Comparison of ENCODE assay signal across 1 cellular context in genomic region chr4:8580321-8581093, GRCh38.
A peak's percentile ranks its signal among the peaks of the same experiment; 100 is the strongest.
TF ChIP-seq lines count a peak whose summit lies in the region.

A gene with protein sequence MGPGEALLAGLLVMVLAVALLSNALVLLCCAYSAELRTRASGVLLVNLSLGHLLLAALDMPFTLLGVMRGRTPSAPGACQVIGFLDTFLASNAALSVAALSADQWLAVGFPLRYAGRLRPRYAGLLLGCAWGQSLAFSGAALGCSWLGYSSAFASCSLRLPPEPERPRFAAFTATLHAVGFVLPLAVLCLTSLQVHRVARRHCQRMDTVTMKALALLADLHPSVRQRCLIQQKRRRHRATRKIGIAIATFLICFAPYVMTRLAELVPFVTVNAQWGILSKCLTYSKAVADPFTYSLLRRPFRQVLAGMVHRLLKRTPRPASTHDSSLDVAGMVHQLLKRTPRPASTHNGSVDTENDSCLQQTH (plus strand): TSS chr4:8580392. CDS start chr4:8580983, 591 bp downstream.

TF ChIP-seq in HepG2, 621 proteins besides CTCF, POLR2A, EP300 and RAD21 (continued from another document and continues in another):
- TF ChIP-seq, protein P1, sequence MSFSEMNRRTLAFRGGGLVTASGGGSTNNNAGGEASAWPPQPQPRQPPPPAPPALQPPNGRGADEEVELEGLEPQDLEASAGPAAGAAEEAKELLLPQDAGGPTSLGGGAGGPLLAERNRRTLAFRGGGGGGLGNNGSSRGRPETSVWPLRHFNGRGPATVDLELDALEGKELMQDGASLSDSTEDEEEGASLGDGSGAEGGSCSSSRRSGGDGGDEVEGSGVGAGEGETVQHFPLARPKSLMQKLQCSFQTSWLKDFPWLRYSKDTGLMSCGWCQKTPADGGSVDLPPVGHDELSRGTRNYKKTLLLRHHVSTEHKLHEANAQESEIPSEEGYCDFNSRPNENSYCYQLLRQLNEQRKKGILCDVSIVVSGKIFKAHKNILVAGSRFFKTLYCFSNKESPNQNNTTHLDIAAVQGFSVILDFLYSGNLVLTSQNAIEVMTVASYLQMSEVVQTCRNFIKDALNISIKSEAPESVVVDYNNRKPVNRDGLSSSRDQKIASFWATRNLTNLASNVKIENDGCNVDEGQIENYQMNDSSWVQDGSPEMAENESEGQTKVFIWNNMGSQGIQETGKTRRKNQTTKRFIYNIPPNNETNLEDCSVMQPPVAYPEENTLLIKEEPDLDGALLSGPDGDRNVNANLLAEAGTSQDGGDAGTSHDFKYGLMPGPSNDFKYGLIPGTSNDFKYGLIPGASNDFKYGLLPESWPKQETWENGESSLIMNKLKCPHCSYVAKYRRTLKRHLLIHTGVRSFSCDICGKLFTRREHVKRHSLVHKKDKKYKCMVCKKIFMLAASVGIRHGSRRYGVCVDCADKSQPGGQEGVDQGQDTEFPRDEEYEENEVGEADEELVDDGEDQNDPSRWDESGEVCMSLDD (CRISPR knock-in tag; IDR thresholded peaks at IDR 0.05; ENCODE audit: borderline replicate concordance) = 0 out of 2 replicates have a peak, but pooled peaks have one; percentile 51
- TF ChIP-seq ATF6 (CRISPR knock-in tag; conservative IDR thresholded peaks at IDR 0.05) = 0 out of 2 replicates have a peak, but pooled peaks have one; percentile 55
- TF ChIP-seq RBAK (CRISPR knock-in tag; IDR thresholded peaks at IDR 0.05) = no peak
- TF ChIP-seq MXD3 (CRISPR knock-in tag; IDR thresholded peaks at IDR 0.05) = peak; percentile 93
- TF ChIP-seq ZNF75D (CRISPR knock-in tag; IDR thresholded peaks at IDR 0.05; ENCODE audit: borderline replicate concordance) = 0 out of 2 replicates have a peak, but pooled peaks have one; percentile 51
- TF ChIP-seq ERF (CRISPR knock-in tag; IDR thresholded peaks at IDR 0.05) = peak; percentile 78
- TF ChIP-seq TEF (CRISPR knock-in tag; IDR thresholded peaks at IDR 0.05) = peak; percentile 44; the same call in 1 of the 2 replicates
- no peak for TF ChIP-seq ZNF567 (CRISPR knock-in tag; IDR thresholded peaks at IDR 0.05; ENCODE audit: borderline replicate concordance)
- peak; percentile 57; the same call in 1 of the 2 replicates for TF ChIP-seq ZNF468 (CRISPR knock-in tag; IDR thresholded peaks at IDR 0.05)
- TF ChIP-seq ARID5B (CRISPR knock-in tag; IDR thresholded peaks at IDR 0.05) = peak; percentile 55
- peak; percentile 91 for TF ChIP-seq NKX3-1 (CRISPR knock-in tag; IDR thresholded peaks at IDR 0.05)
- TF ChIP-seq ZNF256 (CRISPR knock-in tag; conservative IDR thresholded peaks at IDR 0.05) = no peak
- peak; percentile 54; the same call in 1 of the 2 replicates for TF ChIP-seq KMT2B (CRISPR knock-in tag; IDR thresholded peaks at IDR 0.05)
- peak; percentile 68 for TF ChIP-seq ZNF883 (CRISPR knock-in tag; IDR thresholded peaks at IDR 0.05; ENCODE audit: not compliant biosample characterization)
- TF ChIP-seq TBX2 (CRISPR knock-in tag; IDR thresholded peaks at IDR 0.05; ENCODE audit: borderline replicate concordance) = 0 out of 2 replicates have a peak, but pooled peaks have one; percentile 41
- TF ChIP-seq NFKB2 (CRISPR knock-in tag; IDR thresholded peaks at IDR 0.05; ENCODE audit: borderline replicate concordance) = peak; percentile 71; the same call in 1 of the 2 replicates
- TF ChIP-seq ZNF441 (CRISPR knock-in tag; IDR thresholded peaks at IDR 0.05; ENCODE audit: borderline replicate concordance) = peak; percentile 56; the same call in 1 of the 2 replicates
- TF ChIP-seq, protein P2, sequence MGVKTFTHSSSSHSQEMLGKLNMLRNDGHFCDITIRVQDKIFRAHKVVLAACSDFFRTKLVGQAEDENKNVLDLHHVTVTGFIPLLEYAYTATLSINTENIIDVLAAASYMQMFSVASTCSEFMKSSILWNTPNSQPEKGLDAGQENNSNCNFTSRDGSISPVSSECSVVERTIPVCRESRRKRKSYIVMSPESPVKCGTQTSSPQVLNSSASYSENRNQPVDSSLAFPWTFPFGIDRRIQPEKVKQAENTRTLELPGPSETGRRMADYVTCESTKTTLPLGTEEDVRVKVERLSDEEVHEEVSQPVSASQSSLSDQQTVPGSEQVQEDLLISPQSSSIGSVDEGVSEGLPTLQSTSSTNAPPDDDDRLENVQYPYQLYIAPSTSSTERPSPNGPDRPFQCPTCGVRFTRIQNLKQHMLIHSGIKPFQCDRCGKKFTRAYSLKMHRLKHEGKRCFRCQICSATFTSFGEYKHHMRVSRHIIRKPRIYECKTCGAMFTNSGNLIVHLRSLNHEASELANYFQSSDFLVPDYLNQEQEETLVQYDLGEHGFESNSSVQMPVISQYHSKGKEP (CRISPR knock-in tag; IDR thresholded peaks at IDR 0.05) = peak; percentile 92
- TF ChIP-seq SYNCRIP (IDR thresholded peaks at IDR 0.05; ENCODE audit: insufficient read depth, low read depth, low read length) = no peak
- no peak for TF ChIP-seq ZNF614 (CRISPR knock-in tag; IDR thresholded peaks at IDR 0.05; ENCODE audit: borderline replicate concordance)
- 0 out of 2 replicates have a peak, but pooled peaks have one; percentile 58 for TF ChIP-seq KDM4B (CRISPR knock-in tag; IDR thresholded peaks at IDR 0.05)
- 0 out of 2 replicates have a peak, but pooled peaks have one; percentile 57 for TF ChIP-seq MTF1 (CRISPR knock-in tag; IDR thresholded peaks at IDR 0.05)
- 0 out of 2 replicates have a peak, but pooled peaks have one; percentile 27 for TF ChIP-seq CERS6 (CRISPR knock-in tag; IDR thresholded peaks at IDR 0.05)
- 0 out of 2 replicates have a peak, but pooled peaks have one; percentile 55 for TF ChIP-seq ZNF280B (CRISPR knock-in tag; IDR thresholded peaks at IDR 0.05; ENCODE audit: borderline replicate concordance)
- no peak; the same call in 1 of the 2 replicates for TF ChIP-seq ZBTB43 (CRISPR knock-in tag; conservative IDR thresholded peaks at IDR 0.05)
- peak; percentile 68; the same call in 1 of the 2 replicates for TF ChIP-seq ZHX1 (CRISPR knock-in tag; IDR thresholded peaks at IDR 0.05; ENCODE audit: low read depth)
- no peak for TF ChIP-seq PHF8 (CRISPR knock-in tag; IDR thresholded peaks at IDR 0.05)
- TF ChIP-seq ZNF296 (CRISPR knock-in tag; conservative IDR thresholded peaks at IDR 0.05) = 0 out of 2 replicates have a peak, but pooled peaks have one; percentile 44
- TF ChIP-seq MEF2D (CRISPR knock-in tag; IDR thresholded peaks at IDR 0.05) = 0 out of 2 replicates have a peak, but pooled peaks have one; percentile 52
- TF ChIP-seq TFAP4 (IDR thresholded peaks at IDR 0.05; ENCODE audit: borderline replicate concordance, low read depth) = no peak
- peak; percentile 92; the same call in 1 of the 2 replicates for TF ChIP-seq GPN1 (CRISPR knock-in tag; IDR thresholded peaks at IDR 0.05; ENCODE audit: borderline replicate concordance)
- TF ChIP-seq SP4 (CRISPR knock-in tag; IDR thresholded peaks at IDR 0.05) = no peak
- peak; percentile 34; the same call in 1 of the 2 replicates for TF ChIP-seq ZNF7 (CRISPR knock-in tag; IDR thresholded peaks at IDR 0.05)
- TF ChIP-seq MXI1 (IDR thresholded peaks at IDR 0.05; ENCODE audit: borderline replicate concordance, low read depth, low read length) = no peak
- TF ChIP-seq ZFP36 (IDR thresholded peaks at IDR 0.05; ENCODE audit: borderline replicate concordance, low read depth, low read length, partially characterized antibody) = peak; percentile 77
